12 cellular contexts compared by ENCODE assay signal in the genomic region with DNA sequence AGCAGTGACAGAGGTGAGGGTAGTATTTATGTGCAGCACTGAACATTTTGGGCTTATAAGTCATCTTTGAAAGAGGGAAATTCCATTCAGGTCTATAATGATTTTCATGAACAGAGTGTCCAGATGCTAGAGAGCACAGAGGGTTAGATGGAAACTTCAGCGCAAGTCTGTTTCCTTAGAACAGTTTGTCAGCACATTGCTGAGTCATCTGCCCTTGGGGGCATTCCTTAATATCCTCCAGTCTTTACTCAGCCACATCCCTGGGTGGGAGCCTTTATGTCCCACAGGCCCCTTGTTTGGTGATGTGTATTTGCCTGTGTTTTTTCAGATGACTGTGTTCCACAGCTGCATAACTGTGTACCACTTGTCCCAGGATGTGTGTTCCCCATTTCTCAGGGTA.
A peak's percentile ranks its signal among the peaks of the same experiment; 100 is the strongest.
DNase-seq lines count a peak whose midpoint lies in the region; ATAC-seq, FAIRE-seq and TF ChIP-seq lines count a peak whose summit lies in the region.
"Had no signal": no experiment of that assay in that cellular context is flagged by ENCODE, and none has a peak within 500 bp of the region (broad histone marks: within the 10 kb centered on the region; RNA-seq: fewer than 3 reads in every experiment).

No MANE protein-coding gene starts in this region.

- H3K4me1 ChIP-seq in breast epithelium (no peaks in the 10 kb centered on the region), adrenal gland (replicated peaks in 1 of 2) (peaks cover 0 to 4% of the 10 kb centered on the region in 2 donors), thyroid gland (peaks cover 0 to 9% of the 10 kb centered on the region in 2 donors)

- DNase-seq in MCF 10A (ENCODE audit: unreplicated experiment) = peak; percentile 79
- no peak for DNase-seq in breast epithelium (ENCODE audit: low spot score in 2 of 2)
- DNase-seq in adrenal gland = peak in 5 of 7 donors; percentile 29 to 67 (median 40)
- no peak for DNase-seq in left cardiac atrium
- DNase-seq in thyroid gland = peak; percentile 20 to 21
- DNase-seq in germinal center (ENCODE audit: low spot score) = no peak
- DNase-seq in D721Med (ENCODE audit: insufficient read length, low spot score) = no peak
- no peak for DNase-seq in stimulated activated CD4-positive, alpha-beta T cell treated with anti-CD3 and anti-CD28 coated beads, Interleukin-15, amount 100 ng/mL, for 24 hours
- DNase-seq: cerebellar nuclear complex had no signal

- no peaks in the 10 kb centered on the region for H3K27me3 Mint-ChIP-seq in MCF 10A (ENCODE audit: insufficient read depth, unreplicated experiment)

- H3K27me3 ChIP-seq in breast epithelium = no peaks in the 10 kb centered on the region
- no peaks in the 10 kb centered on the region for H3K27me3 ChIP-seq in adrenal gland
- no peaks in the 10 kb centered on the region for H3K27me3 ChIP-seq in thyroid gland

- no peak for TF ChIP-seq POLR2A in breast epithelium (IDR thresholded peaks at IDR 0.05)
- no peak for TF ChIP-seq POLR2A in adrenal gland (IDR thresholded peaks at IDR 0.05)
- TF ChIP-seq POLR2A in thyroid gland (IDR thresholded peaks at IDR 0.05) = no peak

- H3K9me3 ChIP-seq in breast epithelium (peaks cover 0 to 4% of the 10 kb centered on the region in 2 donors), adrenal gland (replicated peaks in 1 of 3) (peaks cover 0 to 5% (median 0%) of the 10 kb centered on the region in 3 donors), thyroid gland (no peaks in the 10 kb centered on the region)

- intact Hi-C loops in MCF 10A (cut with micrococcal nuclease) (no loop called here), breast epithelium (cut with DNase I; ENCODE audit: low total_unique reads) (no loop called here), adrenal gland (cut with DNase I) (no loop called here), left cardiac atrium (cut with DNase I) (no loop called here), thyroid gland (cut with DNase I) (no loop called here)

- no TSS peak for BruUV-seq in MCF 10A (replicated peaks; lab: Mats Ljungman, UMichigan)

- H3K4me3 Mint-ChIP-seq in MCF 10A (ENCODE audit: unreplicated experiment) = no peak overlapping the region
- H3K4me3 Mint-ChIP-seq: B cell had no signal

- no peak overlapping the region for H3K4me3 ChIP-seq in breast epithelium
- no peak overlapping the region for H3K4me3 ChIP-seq in adrenal gland
- no peak overlapping the region for H3K4me3 ChIP-seq in thyroid gland (replicated peaks in 1 of 3)
- H3K4me3 ChIP-seq: thoracic aorta had no signal

- peak; percentile 41 to 94 for ATAC-seq in left cardiac atrium
- ATAC-seq: left lobe of liver had no signal

- peaks cover 27% of the 10 kb centered on the region for H3K9me3 Mint-ChIP-seq in MCF 10A (ENCODE audit: unreplicated experiment)

- WGBS in adrenal gland, 4 donors = 0 to 14% (median 9%) methylated on average over 1 of the region's 1 CpG
- WGBS in thyroid gland, 2 donors = 46 to 53% methylated on average over 1 of the region's 1 CpG

- no peak for TF ChIP-seq CTCF in MCF 10A (IDR thresholded peaks at IDR 0.05; ENCODE audit: unreplicated experiment)
- no peak for TF ChIP-seq CTCF in breast epithelium (IDR thresholded peaks at IDR 0.05)
- TF ChIP-seq CTCF in adrenal gland (IDR thresholded peaks at IDR 0.05) = no peak
- TF ChIP-seq CTCF in thyroid gland (IDR thresholded peaks at IDR 0.05) = no peak
- no peak for TF ChIP-seq CTCF in D721Med (IDR thresholded peaks at IDR 0.05; ENCODE audit: insufficient read depth, missing control alignments)

- no peaks in the 10 kb centered on the region for H3K36me3 ChIP-seq in breast epithelium
- H3K36me3 ChIP-seq in adrenal gland (replicated peaks in 1 of 2) = no peaks in the 10 kb centered on the region
- H3K36me3 ChIP-seq in thyroid gland = no peaks in the 10 kb centered on the region
- H3K36me3 ChIP-seq: thoracic aorta had no signal

- H3K27ac ChIP-seq in breast epithelium = no peak overlapping the region
- no peak overlapping the region for H3K27ac ChIP-seq in adrenal gland
- no peak overlapping the region for H3K27ac ChIP-seq in thyroid gland
- H3K27ac ChIP-seq: thoracic aorta had no signal

- H3K4me1 Mint-ChIP-seq in MCF 10A (ENCODE audit: insufficient read depth, unreplicated experiment) = peaks cover 16% of the 10 kb centered on the region
- H3K4me1 Mint-ChIP-seq: B cell had no signal

- POLR2A ChIA-PET in MCF 10A (lab: Yijun Ruan, JAX) = no interaction called here

- H3K27ac Mint-ChIP-seq in MCF 10A (ENCODE audit: low read depth, unreplicated experiment) = peak overlapping the region; percentile 46
- H3K27ac Mint-ChIP-seq: B cell had no signal

- CTCF ChIA-PET in MCF 10A (lab: Yijun Ruan, JAX) = no interaction called here

- no peaks in the 10 kb centered on the region for H3K36me3 Mint-ChIP-seq in MCF 10A (ENCODE audit: insufficient read depth, unreplicated experiment)

- no peak for FAIRE-seq in D721Med (lab: Jason Lieb, UNC)

Comparison
In these comparisons a context has a peak if more than half of its experiments do, and no peak if none do; other contexts are left out.
1. DNase-seq: peak in MCF 10A (single experiment), adrenal gland (5 of 7) and thyroid gland (2 of 2); none in breast epithelium (0 of 2), left cardiac atrium (single experiment), germinal center (single experiment), D721Med (single experiment) and stimulated activated CD4-positive, alpha-beta T cell treated with anti-CD3 and anti-CD28 coated beads, Interleukin-15, amount 100 ng/mL, for 24 hours (single experiment).